ENCODE assay signal across 15 cellular contexts in genomic region chr21:45536301-45537081, GRCh38. TPM values are rescaled to one million over a fixed set of nuclear protein-coding genes. Genes with fewer than 3 reads are reported as not detected.
A peak's percentile ranks its signal among the peaks of the same experiment; 100 is the strongest.
DNase-seq lines count a peak whose midpoint lies in the region; ATAC-seq and TF ChIP-seq lines count a peak whose summit lies in the region.
"Had no signal": no experiment of that assay in that cellular context is flagged by ENCODE, and none has a peak within 500 bp of the region (broad histone marks: within the 10 kb centered on the region; RNA-seq: fewer than 3 reads in every experiment).

No MANE protein-coding gene starts in this region.

- intact Hi-C loops in lower lobe of right lung (cut with DNase I): no loop called here

- H3K36me3 ChIP-seq in lower lobe of right lung: peaks cover 4% of the 10 kb centered on the region
- H3K36me3 ChIP-seq in SK-N-SH (replicated peaks in 1 of 2; ENCODE audit: control insufficient read depth in 1 of 2, insufficient read depth in 2 of 2, low read length in 1 of 2): peaks cover 0 to 13% of the 10 kb centered on the region in 2 experiments

- peaks cover 2% of the 10 kb centered on the region for H3K36me3 Mint-ChIP-seq in activated naive CD8-positive, alpha-beta T cell
- H3K36me3 Mint-ChIP-seq in activated naive CD8-positive, alpha-beta T cell treated with anti-CD3 and anti-CD28 coated beads for 36 hours: peaks cover 30% of the 10 kb centered on the region
- H3K36me3 Mint-ChIP-seq in type B pancreatic cell: no peaks in the 10 kb centered on the region

- no peaks in the 10 kb centered on the region for H3K27me3 Mint-ChIP-seq in activated naive CD8-positive, alpha-beta T cell
- H3K27me3 Mint-ChIP-seq in activated naive CD8-positive, alpha-beta T cell treated with anti-CD3 and anti-CD28 coated beads for 36 hours: no peaks in the 10 kb centered on the region
- no peaks in the 10 kb centered on the region for H3K27me3 Mint-ChIP-seq in type B pancreatic cell
- H3K27me3 Mint-ChIP-seq: activated CD4-positive, alpha-beta memory T cell treated with anti-CD3 and anti-CD28 coated beads for 36 hours; IgD-negative memory B cell had no signal

- H2AFZ ChIP-seq in SK-N-SH (ENCODE audit: low read depth): no peak overlapping the region

- DNase-seq in activated naive CD8-positive, alpha-beta T cell treated with anti-CD3 and anti-CD28 coated beads for 36 hours: no peak
- peak; percentile 45 for DNase-seq in cerebellar cortex (ENCODE audit: low spot score)
- peak; percentile 43 for DNase-seq in lower lobe of right lung
- DNase-seq in type B pancreatic cell (ENCODE audit: extremely low spot score, unreplicated experiment): peak; percentile 65
- DNase-seq in activated gamma-delta T cell treated with Interleukin-2 at 50 U/mL for 16 hours: no peak
- no peak for DNase-seq in SK-N-SH
- DNase-seq: activated CD4-positive, alpha-beta memory T cell treated with anti-CD3 and anti-CD28 coated beads for 36 hours; amniotic stem cell; DMS79; NCI-H1105; T-helper 2 cell had no signal

- peak overlapping the region; percentile 46 for H3K4me3 Mint-ChIP-seq in activated naive CD8-positive, alpha-beta T cell
- H3K4me3 Mint-ChIP-seq in activated naive CD8-positive, alpha-beta T cell treated with anti-CD3 and anti-CD28 coated beads for 36 hours: no peak overlapping the region
- no peak overlapping the region for H3K4me3 Mint-ChIP-seq in type B pancreatic cell
- H3K4me3 Mint-ChIP-seq: activated CD4-positive, alpha-beta memory T cell treated with anti-CD3 and anti-CD28 coated beads for 36 hours had no signal

- H3K4me1 Mint-ChIP-seq in activated naive CD8-positive, alpha-beta T cell (ENCODE audit: low read depth): peaks cover 23% of the 10 kb centered on the region
- H3K4me1 Mint-ChIP-seq in activated naive CD8-positive, alpha-beta T cell treated with anti-CD3 and anti-CD28 coated beads for 36 hours: peaks cover 20% of the 10 kb centered on the region
- peaks cover 9% of the 10 kb centered on the region for H3K4me1 Mint-ChIP-seq in type B pancreatic cell (ENCODE audit: unreplicated experiment)

- no peak overlapping the region for H3K27ac ChIP-seq in lower lobe of right lung
- no peak overlapping the region for H3K27ac ChIP-seq in SK-N-SH (ENCODE audit: low read depth in 2 of 2, low read length in 1 of 2)

- H3K9me2 ChIP-seq in SK-N-SH: no peaks in the 10 kb centered on the region

- H4K20me1 ChIP-seq in SK-N-SH (ENCODE audit: insufficient read depth): no peaks in the 10 kb centered on the region

- no peak overlapping the region for H3K27ac Mint-ChIP-seq in activated naive CD8-positive, alpha-beta T cell
- no peak overlapping the region for H3K27ac Mint-ChIP-seq in activated naive CD8-positive, alpha-beta T cell treated with anti-CD3 and anti-CD28 coated beads for 36 hours
- H3K27ac Mint-ChIP-seq in type B pancreatic cell: peak overlapping the region; percentile 43
- H3K27ac Mint-ChIP-seq: activated CD4-positive, alpha-beta memory T cell treated with anti-CD3 and anti-CD28 coated beads for 36 hours had no signal

- 95% methylated on average over 14 of the region's 31 CpGs for WGBS in SK-N-SH (ENCODE audit: low lambda C conversion rate)

- no peaks in the 10 kb centered on the region for H3F3A ChIP-seq in SK-N-SH (replicated peaks; ENCODE audit: insufficient read depth)

- TF ChIP-seq CTCF in lower lobe of right lung (IDR thresholded peaks at IDR 0.05): no peak
- TF ChIP-seq CTCF in type B pancreatic cell (conservative IDR thresholded peaks at IDR 0.05): no peak
- no peak for TF ChIP-seq CTCF in SK-N-SH (IDR thresholded peaks at IDR 0.05)

- H3K9me3 ChIP-seq in lower lobe of right lung (no peaks in the 10 kb centered on the region), SK-N-SH (no peaks in the 10 kb centered on the region)

- peaks cover 20% of the 10 kb centered on the region; the same call in 1 of the 2 replicates for H3K79me2 ChIP-seq in SK-N-SH (ENCODE audit: insufficient read depth)

- no peak overlapping the region for H3K4me2 ChIP-seq in SK-N-SH

- no peak for TF ChIP-seq RAD21 in SK-N-SH (IDR thresholded peaks at IDR 0.05; ENCODE audit: low read length)

- peaks cover 24% of the 10 kb centered on the region for H3K4me1 ChIP-seq in lower lobe of right lung
- H3K4me1 ChIP-seq in SK-N-SH (ENCODE audit: control insufficient read depth in 1 of 2, insufficient read depth in 2 of 2, low read depth in 1 of 2, low read length in 1 of 2): peaks cover 0 to 36% of the 10 kb centered on the region in 2 experiments; a peak in 1 of 4 replicates

- H3K4me3 ChIP-seq in lower lobe of right lung (no peak overlapping the region), SK-N-SH (ENCODE audit: low read depth in 2 of 2, low read length in 1 of 2) (no peak overlapping the region)
- H3K4me3 ChIP-seq: GM12878 had no signal

- H3K9me3 Mint-ChIP-seq in activated naive CD8-positive, alpha-beta T cell (ENCODE audit: low read depth): no peaks in the 10 kb centered on the region
- no peaks in the 10 kb centered on the region for H3K9me3 Mint-ChIP-seq in activated naive CD8-positive, alpha-beta T cell treated with anti-CD3 and anti-CD28 coated beads for 36 hours
- H3K9me3 Mint-ChIP-seq in type B pancreatic cell: no peaks in the 10 kb centered on the region
- H3K9me3 Mint-ChIP-seq: activated CD4-positive, alpha-beta memory T cell treated with anti-CD3 and anti-CD28 coated beads for 36 hours; IgD-negative memory B cell had no signal

- ATAC-seq in lower lobe of right lung (no peak), HG03135 (IDR thresholded peaks at IDR 0.05; ENCODE audit: unreplicated experiment) (no peak)
- ATAC-seq: GM12878 had no signal

- POLR2A ChIA-PET in SK-N-SH (lab: Yijun Ruan, JAX): no interaction called here

- H3K27me3 ChIP-seq in lower lobe of right lung (ENCODE audit: low read depth) (no peaks in the 10 kb centered on the region), SK-N-SH (ENCODE audit: insufficient read depth) (no peaks in the 10 kb centered on the region)

- no peak for TF ChIP-seq EP300 in SK-N-SH (IDR thresholded peaks at IDR 0.05; ENCODE audit: borderline replicate concordance in 1 of 2, low read depth in 1 of 2, low read length in 1 of 2)

- no peak overlapping the region for H3K9ac ChIP-seq in SK-N-SH

- CTCF ChIA-PET in SK-N-SH (lab: Yijun Ruan, JAX): interaction anchor here (0.8 to 1.1 kb wide), 2 partner anchors 20 to 284 kb away, joined by 3 read pairs; no protein-coding TSS in a partner anchor

TF ChIP-seq in SK-N-SH, 30 proteins besides CTCF, POLR2A, EP300 and RAD21:
- TF ChIP-seq NRF1 (IDR thresholded peaks at IDR 0.05; ENCODE audit: low read depth, low read length) (no peak), TCF12 (IDR thresholded peaks at IDR 0.05) (no peak)

RNA-seq across cellular contexts. Expression of gene SLC19A1, which starts 5.7 kb away (rescaled TPM):
- 10 to 100 TPM; 63.2 to 64.0 TPM for total RNA-seq in activated naive CD8-positive, alpha-beta T cell treated with anti-CD3 and anti-CD28 coated beads for 36 hours
- total RNA-seq in lower lobe of right lung (50.7 TPM), type B pancreatic cell (ENCODE audit: low replicate concordance) (10.6 and 28.2 TPM in 2 replicates)
- 13.0 and 15.0 TPM in 2 replicates for polyA plus RNA-seq in SK-N-SH (2012; rRNA removed)
- polyA plus RNA-seq in SK-N-SH (2012; cell fraction: cytosol; rRNA removed): 4.5 and 8.6 TPM in 2 replicates
- polyA plus RNA-seq in SK-N-SH (2012; cell fraction: nucleus; rRNA removed): 21.6 and 27.3 TPM in 2 replicates

Comparison
In these comparisons a context has a peak if more than half of its experiments do, and no peak if none do; other contexts are left out.
1. DNase-seq: peak in cerebellar cortex (single experiment), lower lobe of right lung (single experiment) and type B pancreatic cell (single experiment); none in activated naive CD8-positive, alpha-beta T cell treated with anti-CD3 and anti-CD28 coated beads for 36 hours (single experiment), activated gamma-delta T cell treated with Interleukin-2 at 50 U/mL for 16 hours (single experiment) and SK-N-SH (single experiment).